Comparison of ENCODE assay signal across 1 cellular context in genomic region chr18:50105027-50105426, GRCh38.
A peak's percentile ranks its signal among the peaks of the same experiment; 100 is the strongest.
TF ChIP-seq lines count a peak whose summit lies in the region.

No MANE protein-coding gene starts in this region.

TF ChIP-seq in HEK293, 187 proteins besides CTCF, POLR2A, EP300 and RAD21 (continued from another document and continues in another):
- TF ChIP-seq ZNF23 (tag by site-specific recombination; IDR thresholded peaks at IDR 0.05; ENCODE audit: borderline replicate concordance): no peak
- no peak for TF ChIP-seq KLF16 (tag by site-specific recombination; IDR thresholded peaks at IDR 0.05)
- TF ChIP-seq, protein P1, sequence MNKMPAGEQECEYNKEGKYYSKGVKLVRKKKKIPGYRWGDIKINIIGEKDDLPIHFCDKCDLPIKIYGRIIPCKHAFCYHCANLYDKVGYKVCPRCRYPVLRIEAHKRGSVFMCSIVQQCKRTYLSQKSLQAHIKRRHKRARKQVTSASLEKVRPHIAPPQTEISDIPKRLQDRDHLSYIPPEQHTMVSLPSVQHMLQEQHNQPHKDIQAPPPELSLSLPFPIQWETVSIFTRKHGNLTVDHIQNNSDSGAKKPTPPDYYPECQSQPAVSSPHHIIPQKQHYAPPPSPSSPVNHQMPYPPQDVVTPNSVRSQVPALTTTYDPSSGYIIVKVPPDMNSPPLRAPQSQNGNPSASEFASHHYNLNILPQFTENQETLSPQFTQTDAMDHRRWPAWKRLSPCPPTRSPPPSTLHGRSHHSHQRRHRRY (tag by site-specific recombination; IDR thresholded peaks at IDR 0.05): no peak
- TF ChIP-seq, protein P2, sequence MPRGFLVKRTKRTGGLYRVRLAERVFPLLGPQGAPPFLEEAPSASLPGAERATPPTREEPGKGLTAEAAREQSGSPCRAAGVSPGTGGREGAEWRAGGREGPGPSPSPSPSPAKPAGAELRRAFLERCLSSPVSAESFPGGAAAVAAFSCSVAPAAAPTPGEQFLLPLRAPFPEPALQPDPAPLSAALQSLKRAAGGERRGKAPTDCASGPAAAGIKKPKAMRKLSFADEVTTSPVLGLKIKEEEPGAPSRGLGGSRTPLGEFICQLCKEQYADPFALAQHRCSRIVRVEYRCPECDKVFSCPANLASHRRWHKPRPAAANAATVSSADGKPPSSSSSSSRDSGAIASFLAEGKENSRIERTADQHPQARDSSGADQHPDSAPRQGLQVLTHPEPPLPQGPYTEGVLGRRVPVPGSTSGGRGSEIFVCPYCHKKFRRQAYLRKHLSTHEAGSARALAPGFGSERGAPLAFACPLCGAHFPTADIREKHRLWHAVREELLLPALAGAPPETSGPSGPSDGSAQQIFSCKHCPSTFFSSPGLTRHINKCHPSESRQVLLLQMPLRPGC (tag by site-specific recombination; IDR thresholded peaks at IDR 0.05): no peak
- TF ChIP-seq ZEB2 (tag by site-specific recombination; IDR thresholded peaks at IDR 0.05): no peak
- TF ChIP-seq ZSCAN23 (tag by site-specific recombination; IDR thresholded peaks at IDR 0.05): no peak
- TF ChIP-seq ZNF660 (tag by site-specific recombination; IDR thresholded peaks at IDR 0.05): no peak
- TF ChIP-seq, protein P3, sequence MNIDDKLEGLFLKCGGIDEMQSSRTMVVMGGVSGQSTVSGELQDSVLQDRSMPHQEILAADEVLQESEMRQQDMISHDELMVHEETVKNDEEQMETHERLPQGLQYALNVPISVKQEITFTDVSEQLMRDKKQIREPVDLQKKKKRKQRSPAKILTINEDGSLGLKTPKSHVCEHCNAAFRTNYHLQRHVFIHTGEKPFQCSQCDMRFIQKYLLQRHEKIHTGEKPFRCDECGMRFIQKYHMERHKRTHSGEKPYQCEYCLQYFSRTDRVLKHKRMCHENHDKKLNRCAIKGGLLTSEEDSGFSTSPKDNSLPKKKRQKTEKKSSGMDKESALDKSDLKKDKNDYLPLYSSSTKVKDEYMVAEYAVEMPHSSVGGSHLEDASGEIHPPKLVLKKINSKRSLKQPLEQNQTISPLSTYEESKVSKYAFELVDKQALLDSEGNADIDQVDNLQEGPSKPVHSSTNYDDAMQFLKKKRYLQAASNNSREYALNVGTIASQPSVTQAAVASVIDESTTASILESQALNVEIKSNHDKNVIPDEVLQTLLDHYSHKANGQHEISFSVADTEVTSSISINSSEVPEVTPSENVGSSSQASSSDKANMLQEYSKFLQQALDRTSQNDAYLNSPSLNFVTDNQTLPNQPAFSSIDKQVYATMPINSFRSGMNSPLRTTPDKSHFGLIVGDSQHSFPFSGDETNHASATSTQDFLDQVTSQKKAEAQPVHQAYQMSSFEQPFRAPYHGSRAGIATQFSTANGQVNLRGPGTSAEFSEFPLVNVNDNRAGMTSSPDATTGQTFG (tag by site-specific recombination; IDR thresholded peaks at IDR 0.05; ENCODE audit: borderline replicate concordance): no peak
- TF ChIP-seq ZNF776 (tag by site-specific recombination; IDR thresholded peaks at IDR 0.05; ENCODE audit: borderline replicate concordance): no peak
- TF ChIP-seq GLI2 (tag by site-specific recombination; IDR thresholded peaks at IDR 0.05; ENCODE audit: borderline replicate concordance, low read depth): peak; percentile 65; the same call in 1 of the 2 replicates
- TF ChIP-seq KLF7 (tag by site-specific recombination; IDR thresholded peaks at IDR 0.05; ENCODE audit: borderline replicate concordance): no peak; the same call in 1 of the 2 replicates
- TF ChIP-seq ZNF626 (tag by site-specific recombination; IDR thresholded peaks at IDR 0.05): no peak
- no peak for TF ChIP-seq REPIN1 (tag by site-specific recombination; IDR thresholded peaks at IDR 0.05; ENCODE audit: low read depth)
- TF ChIP-seq ZNF549 (tag by site-specific recombination; IDR thresholded peaks at IDR 0.05): no peak
- no peak for TF ChIP-seq TRIM28 (IDR thresholded peaks at IDR 0.05; ENCODE audit: borderline replicate concordance, low read length)
- TF ChIP-seq SALL2 (tag by site-specific recombination; IDR thresholded peaks at IDR 0.05; ENCODE audit: borderline replicate concordance): no peak
- peak; percentile 40; the same call in 1 of the 2 replicates for TF ChIP-seq ZFP3 (tag by site-specific recombination; IDR thresholded peaks at IDR 0.05; ENCODE audit: low read depth)
- no peak for TF ChIP-seq ZBTB7A (tag by site-specific recombination; IDR thresholded peaks at IDR 0.05; ENCODE audit: low read depth)
- no peak for TF ChIP-seq ZFHX2 (tag by site-specific recombination; conservative IDR thresholded peaks at IDR 0.05)
- no peak for TF ChIP-seq ZNF837 (tag by site-specific recombination; IDR thresholded peaks at IDR 0.05)
- no peak for TF ChIP-seq PRDM2 (tag by site-specific recombination; IDR thresholded peaks at IDR 0.05; ENCODE audit: borderline replicate concordance)
- no peak for TF ChIP-seq ZNF157 (tag by site-specific recombination; IDR thresholded peaks at IDR 0.05)
- no peak for TF ChIP-seq PRDM1 (tag by site-specific recombination; IDR thresholded peaks at IDR 0.05)
- no peak for TF ChIP-seq ZNF169 (tag by site-specific recombination; IDR thresholded peaks at IDR 0.05)
- TF ChIP-seq ZNF398 (tag by site-specific recombination; IDR thresholded peaks at IDR 0.05): no peak
- peak; percentile 75; the same call in 1 of the 2 replicates for TF ChIP-seq ZNF580 (tag by site-specific recombination; IDR thresholded peaks at IDR 0.05)
- TF ChIP-seq ZNF596 (tag by site-specific recombination; IDR thresholded peaks at IDR 0.05): no peak
- peak; percentile 95 for TF ChIP-seq ZNF266 (tag by site-specific recombination; IDR thresholded peaks at IDR 0.05; ENCODE audit: low read depth)
- TF ChIP-seq ZNF302 (tag by site-specific recombination; IDR thresholded peaks at IDR 0.05; ENCODE audit: low read depth): no peak
- TF ChIP-seq ZNF423 (tag by site-specific recombination; IDR thresholded peaks at IDR 0.05): no peak
- TF ChIP-seq ZNF530 (tag by site-specific recombination; IDR thresholded peaks at IDR 0.05; ENCODE audit: low read depth): peak; percentile 83; the same call in 1 of the 2 replicates
- TF ChIP-seq ZNF473 (tag by site-specific recombination; IDR thresholded peaks at IDR 0.05): no peak
- no peak for TF ChIP-seq ZNF600 (tag by site-specific recombination; IDR thresholded peaks at IDR 0.05)
- TF ChIP-seq GFI1B (tag by site-specific recombination; IDR thresholded peaks at IDR 0.05): no peak
- no peak for TF ChIP-seq ZNF768 (tag by site-specific recombination; IDR thresholded peaks at IDR 0.05)
- peak; percentile 98 for TF ChIP-seq ZNF426 (tag by site-specific recombination; IDR thresholded peaks at IDR 0.05)
- TF ChIP-seq ZNF529 (tag by site-specific recombination; IDR thresholded peaks at IDR 0.05; ENCODE audit: insufficient replicate concordance): peak; percentile 74
- TF ChIP-seq, protein P4, sequence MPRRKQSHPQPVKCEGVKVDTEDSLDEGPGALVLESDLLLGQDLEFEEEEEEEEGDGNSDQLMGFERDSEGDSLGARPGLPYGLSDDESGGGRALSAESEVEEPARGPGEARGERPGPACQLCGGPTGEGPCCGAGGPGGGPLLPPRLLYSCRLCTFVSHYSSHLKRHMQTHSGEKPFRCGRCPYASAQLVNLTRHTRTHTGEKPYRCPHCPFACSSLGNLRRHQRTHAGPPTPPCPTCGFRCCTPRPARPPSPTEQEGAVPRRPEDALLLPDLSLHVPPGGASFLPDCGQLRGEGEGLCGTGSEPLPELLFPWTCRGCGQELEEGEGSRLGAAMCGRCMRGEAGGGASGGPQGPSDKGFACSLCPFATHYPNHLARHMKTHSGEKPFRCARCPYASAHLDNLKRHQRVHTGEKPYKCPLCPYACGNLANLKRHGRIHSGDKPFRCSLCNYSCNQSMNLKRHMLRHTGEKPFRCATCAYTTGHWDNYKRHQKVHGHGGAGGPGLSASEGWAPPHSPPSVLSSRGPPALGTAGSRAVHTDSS (tag by site-specific recombination; IDR thresholded peaks at IDR 0.05): no peak
- TF ChIP-seq ZNF16 (tag by site-specific recombination; IDR thresholded peaks at IDR 0.05; ENCODE audit: low read depth): no peak
- no peak for TF ChIP-seq SP7 (tag by site-specific recombination; IDR thresholded peaks at IDR 0.05)
- TF ChIP-seq ZFP41 (tag by site-specific recombination; IDR thresholded peaks at IDR 0.05; ENCODE audit: borderline replicate concordance): no peak
- TF ChIP-seq ZNF555 (tag by site-specific recombination; conservative IDR thresholded peaks at IDR 0.05): peak; percentile 98
- no peak for TF ChIP-seq ZNF830 (tag by site-specific recombination; IDR thresholded peaks at IDR 0.05; ENCODE audit: low read depth)
- TF ChIP-seq ZNF202 (tag by site-specific recombination; IDR thresholded peaks at IDR 0.05; ENCODE audit: borderline replicate concordance): peak; percentile 80; the same call in 1 of the 2 replicates
- TF ChIP-seq ZNF146 (tag by site-specific recombination; IDR thresholded peaks at IDR 0.05): no peak; the same call in 1 of the 2 replicates
- peak; percentile 72; the same call in 1 of the 2 replicates for TF ChIP-seq ZNF223 (tag by site-specific recombination; IDR thresholded peaks at IDR 0.05)
- no peak; the same call in 1 of the 2 replicates for TF ChIP-seq ZNF24 (tag by site-specific recombination; IDR thresholded peaks at IDR 0.05)
- 0 out of 2 replicates have a peak, but pooled peaks have one; percentile 67 for TF ChIP-seq ZNF354C (tag by site-specific recombination; IDR thresholded peaks at IDR 0.05; ENCODE audit: borderline replicate concordance, low read depth)
- TF ChIP-seq, protein P5, sequence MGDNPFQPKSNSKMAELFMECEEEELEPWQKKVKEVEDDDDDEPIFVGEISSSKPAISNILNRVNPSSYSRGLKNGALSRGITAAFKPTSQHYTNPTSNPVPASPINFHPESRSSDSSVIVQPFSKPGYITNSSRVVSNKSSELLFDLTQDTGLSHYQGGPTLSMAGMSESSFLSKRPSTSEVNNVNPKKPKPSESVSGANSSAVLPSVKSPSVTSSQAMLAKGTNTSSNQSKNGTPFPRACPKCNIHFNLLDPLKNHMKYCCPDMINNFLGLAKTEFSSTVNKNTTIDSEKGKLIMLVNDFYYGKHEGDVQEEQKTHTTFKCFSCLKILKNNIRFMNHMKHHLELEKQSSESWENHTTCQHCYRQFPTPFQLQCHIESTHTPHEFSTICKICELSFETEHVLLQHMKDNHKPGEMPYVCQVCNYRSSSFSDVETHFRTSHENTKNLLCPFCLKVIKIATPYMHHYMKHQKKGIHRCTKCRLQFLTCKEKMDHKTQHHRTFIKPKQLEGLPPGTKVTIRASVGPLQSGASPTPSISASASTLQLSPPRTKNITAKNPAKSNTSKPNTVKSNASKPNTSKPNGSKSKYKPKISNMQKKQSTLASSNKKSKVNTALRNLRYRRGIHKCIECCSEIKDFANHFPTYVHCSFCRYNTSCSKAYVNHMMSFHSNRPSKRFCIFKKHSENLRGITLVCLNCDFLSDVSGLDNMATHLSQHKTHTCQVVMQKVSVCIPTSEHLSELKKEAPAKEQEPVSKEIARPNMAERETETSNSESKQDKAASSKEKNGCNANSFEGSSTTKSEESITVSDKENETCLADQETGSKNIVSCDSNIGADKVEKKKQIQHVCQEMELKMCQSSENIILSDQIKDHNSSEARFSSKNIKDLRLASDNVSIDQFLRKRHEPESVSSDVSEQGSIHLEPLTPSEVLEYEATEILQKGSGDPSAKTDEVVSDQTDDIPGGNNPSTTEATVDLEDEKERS (tag by site-specific recombination; IDR thresholded peaks at IDR 0.05): no peak
- TF ChIP-seq ZNF701 (tag by site-specific recombination; IDR thresholded peaks at IDR 0.05): no peak
